9 cellular contexts compared by ENCODE assay signal in genomic region chr12:109952160-109952858, GRCh38. TPM values are rescaled to one million over a fixed set of nuclear protein-coding genes. Genes with fewer than 3 reads are reported as not detected.
DNase-seq lines count a peak whose midpoint lies in the region; ATAC-seq, FAIRE-seq and TF ChIP-seq lines count a peak whose summit lies in the region.
"Had no signal": no experiment of that assay in that cellular context is flagged by ENCODE, and none has a peak within 500 bp of the region (broad histone marks: within the 10 kb centered on the region; RNA-seq: fewer than 3 reads in every experiment).

No MANE protein-coding gene starts in this region.

- H3K9me3 ChIP-seq in astrocyte (ENCODE audit: insufficient read depth, low read depth, low read length) (no peaks in the 10 kb centered on the region), neural progenitor cell (ENCODE audit: low read depth) (no peaks in the 10 kb centered on the region), testis (no peaks in the 10 kb centered on the region)

- no TSS peak for BruUV-seq in Calu3 (replicated peaks; lab: Mats Ljungman, UMichigan)

- peak overlapping the region; percentile 8 for H3K4me3 ChIP-seq in astrocyte (ENCODE audit: insufficient read depth, low read depth, low read length)
- H3K4me3 ChIP-seq in neural progenitor cell: no peak overlapping the region
- no peak overlapping the region for H3K4me3 ChIP-seq in testis

- H2AFZ ChIP-seq in astrocyte (ENCODE audit: low read depth, low read length) (no peak overlapping the region), neural progenitor cell (replicated peaks) (no peak overlapping the region)

- TF ChIP-seq POLR2A in testis (IDR thresholded peaks at IDR 0.05): no peak

- H3K9ac ChIP-seq in astrocyte (ENCODE audit: low read length) (peak overlapping the region; percentile 78), neural progenitor cell (no peak overlapping the region)

- no peaks in the 10 kb centered on the region for H4K20me1 ChIP-seq in astrocyte (ENCODE audit: insufficient read depth, low read length)
- H4K20me1 ChIP-seq in neural progenitor cell (ENCODE audit: low read depth): no peaks in the 10 kb centered on the region

- CTCF ChIA-PET in Calu3 (lab: Charles Lee): interaction anchor here (0.7 kb wide), 1 partner anchor 13 kb away, joined by 3 read pairs; no protein-coding TSS in a partner anchor

- H3K9me3 Mint-ChIP-seq in Calu3 (ENCODE audit: low read depth, unreplicated experiment) (no peaks in the 10 kb centered on the region), astrocyte (ENCODE audit: unreplicated experiment) (no peaks in the 10 kb centered on the region), neural progenitor cell (no peaks in the 10 kb centered on the region)

- H3K4me1 Mint-ChIP-seq in Calu3 (ENCODE audit: low read depth, unreplicated experiment) (peaks cover 31% of the 10 kb centered on the region), astrocyte (ENCODE audit: low read depth, unreplicated experiment) (peaks cover 56% of the 10 kb centered on the region), neural progenitor cell (peaks cover 29% of the 10 kb centered on the region)

- peak overlapping the region; percentile 0 for H3K4me3 Mint-ChIP-seq in Calu3 (ENCODE audit: low read depth, unreplicated experiment)
- H3K4me3 Mint-ChIP-seq in astrocyte (ENCODE audit: unreplicated experiment): peak overlapping the region; percentile 60
- no peak overlapping the region for H3K4me3 Mint-ChIP-seq in neural progenitor cell

- peaks cover 6% of the 10 kb centered on the region for H3F3A ChIP-seq in neural progenitor cell (ENCODE audit: low read depth)

- no peaks in the 10 kb centered on the region for H3K79me2 ChIP-seq in astrocyte (ENCODE audit: insufficient read depth, low read length)
- H3K79me2 ChIP-seq in neural progenitor cell (ENCODE audit: low read depth): no peaks in the 10 kb centered on the region

- H3K36me3 ChIP-seq in astrocyte (ENCODE audit: insufficient read depth, low read length): peaks cover 20% of the 10 kb centered on the region
- no peaks in the 10 kb centered on the region for H3K36me3 ChIP-seq in neural progenitor cell
- H3K36me3 ChIP-seq in testis (ENCODE audit: low read depth, missing control alignments): no peaks in the 10 kb centered on the region

- no peak for FAIRE-seq in astrocyte (lab: Jason Lieb, UNC)
- FAIRE-seq: endometrium had no signal

- intact Hi-C loops in Calu3 (cut with micrococcal nuclease; ENCODE audit: unreplicated experiment) (loop anchor here (5.0 kb wide), 1 partner anchor 45 kb away; the partner anchor contains the start of genes ANKRD13A and GIT2), testis (cut with DNase I; ENCODE audit: low total_unique reads) (no loop called here), left colon (cut with DNase I, micrococcal nuclease) (no loop called here)

- WGBS in testis, 2 donors: 93 to 94% methylated on average over 11 of the region's 11 CpGs

- peak; percentile 54 for ATAC-seq in HG03039 (IDR thresholded peaks at IDR 0.05; ENCODE audit: unreplicated experiment)
- no peak for ATAC-seq in GM18517 (IDR thresholded peaks at IDR 0.05; ENCODE audit: unreplicated experiment)
- no peak for ATAC-seq in left colon

- DNase-seq in Calu3 (peak; percentile 4), astrocyte (ENCODE audit: low read depth) (no peak), neural progenitor cell (ENCODE audit: low spot score) (no peak), NCI-H1092 (lab: John Stamatoyannopoulos, UW) (no peak), testis (no peak), left colon (no peak)

- TF ChIP-seq CTCF in Calu3 (IDR thresholded peaks at IDR 0.05; ENCODE audit: unreplicated experiment) (no peak), astrocyte (IDR thresholded peaks at IDR 0.05; ENCODE audit: insufficient read depth, low read depth, low read length) (no peak), neural progenitor cell (IDR thresholded peaks at IDR 0.05) (no peak), testis (IDR thresholded peaks at IDR 0.05) (no peak)

- no peaks in the 10 kb centered on the region for H3K27me3 Mint-ChIP-seq in Calu3 (ENCODE audit: unreplicated experiment)
- H3K27me3 Mint-ChIP-seq in astrocyte (ENCODE audit: low read depth, unreplicated experiment): no peaks in the 10 kb centered on the region
- no peaks in the 10 kb centered on the region for H3K27me3 Mint-ChIP-seq in neural progenitor cell (ENCODE audit: insufficient read depth, low read depth)

- H3K27me3 ChIP-seq in astrocyte (ENCODE audit: insufficient read depth, low read length) (no peaks in the 10 kb centered on the region), neural progenitor cell (no peaks in the 10 kb centered on the region), testis (no peaks in the 10 kb centered on the region)

- peak overlapping the region; percentile 0 for H3K27ac Mint-ChIP-seq in Calu3 (ENCODE audit: unreplicated experiment)
- H3K27ac Mint-ChIP-seq in astrocyte (ENCODE audit: unreplicated experiment): peak overlapping the region; percentile 83
- H3K27ac Mint-ChIP-seq in neural progenitor cell: peak overlapping the region; percentile 8

- peak overlapping the region; percentile 82 for H3K4me2 ChIP-seq in astrocyte (ENCODE audit: low read length)
- no peak overlapping the region for H3K4me2 ChIP-seq in neural progenitor cell

- H3K4me1 ChIP-seq in astrocyte (ENCODE audit: insufficient read depth, low read length) (peaks cover 56% of the 10 kb centered on the region), neural progenitor cell (peaks cover 8% of the 10 kb centered on the region), testis (peaks cover 11% of the 10 kb centered on the region)

- H3K36me3 Mint-ChIP-seq in Calu3 (ENCODE audit: insufficient read depth, unreplicated experiment) (peaks cover 21% of the 10 kb centered on the region), astrocyte (ENCODE audit: low read depth, unreplicated experiment) (peaks cover 26% of the 10 kb centered on the region), neural progenitor cell (peaks cover 23% of the 10 kb centered on the region)

- peak overlapping the region; percentile 95 for H3K27ac ChIP-seq in astrocyte (ENCODE audit: low read depth, low read length)
- H3K27ac ChIP-seq in neural progenitor cell: no peak overlapping the region
- H3K27ac ChIP-seq in testis: no peak overlapping the region

RNA-seq across cellular contexts. Expression of gene GIT2, which starts 43.9 kb away (rescaled TPM):
- total RNA-seq in Calu3 (2022) (56.0 TPM in 2 replicates), astrocyte (32.7 and 33.4 TPM in 2 replicates), neural progenitor cell (ENCODE audit: low replicate concordance) (23.9 and 28.5 TPM in 2 replicates), testis (10 to 100 TPM; 47.2 to 51.9 TPM), left colon (10 to 100 TPM; 29.0 to 31.4 TPM)
- 47.2 TPM for polyA plus RNA-seq in testis (ENCODE audit: insufficient read depth, low read depth, low replicate concordance)

RNA-seq across cellular contexts. Expression of gene ANKRD13A, which starts 46.9 kb away (rescaled TPM):
- total RNA-seq in Calu3 (2022) (34.5 and 40.4 TPM in 2 replicates), astrocyte (22.5 and 23.9 TPM in 2 replicates), neural progenitor cell (ENCODE audit: low replicate concordance) (35.4 and 47.5 TPM in 2 replicates), testis (100 to 1,000 TPM; 129 to 165 TPM), left colon (10 to 100 TPM; 65.3 to 68.3 TPM)
- 156 TPM for polyA plus RNA-seq in testis (ENCODE audit: insufficient read depth, low read depth, low replicate concordance)

RNA-seq across cellular contexts. Expression of gene TCHP, which starts 52.2 kb away (rescaled TPM):
- total RNA-seq in Calu3 (2022) (28.0 and 28.8 TPM in 2 replicates), astrocyte (6.8 and 8.6 TPM in 2 replicates), neural progenitor cell (ENCODE audit: low replicate concordance) (15.2 and 20.0 TPM in 2 replicates), testis (10 to 100 TPM; 38.0 to 59.4 TPM), left colon (10 to 100 TPM; 15.0 to 17.2 TPM)
- 23.2 TPM for polyA plus RNA-seq in testis (ENCODE audit: insufficient read depth, low read depth, low replicate concordance)

Comparison
In these comparisons a context has a peak if more than half of its experiments do, and no peak if none do; other contexts are left out.
1. H3K27ac Mint-ChIP-seq: peak in every context shown above with its lines; median percentile 83 in astrocyte; 8 in neural progenitor cell; 0 in Calu3.